25 cellular contexts compared by ENCODE assay signal in genomic region chr6:31918069-31918725, GRCh38. TPM values are rescaled to one million over a fixed set of nuclear protein-coding genes. Genes with fewer than 3 reads are reported as not detected.
DNase-seq lines count a peak whose midpoint lies in the region; ATAC-seq and TF ChIP-seq lines count a peak whose summit lies in the region.
"Had no signal": no experiment of that assay in that cellular context is flagged by ENCODE, and none has a peak within 500 bp of the region (broad histone marks: within the 10 kb centered on the region; RNA-seq: fewer than 3 reads in every experiment).

No MANE protein-coding gene starts in this region.

- DNase-seq in AG10803 (ENCODE audit: low read depth) = peak; percentile 33
- peak; percentile 31 for DNase-seq in HT1080 (ENCODE audit: low read depth)
- peak; percentile 31 for DNase-seq in OCI-M1 (lab: John Stamatoyannopoulos, UW)
- DNase-seq in fibroblast of pulmonary artery (ENCODE audit: low read depth) = peak; percentile 18
- no peak for DNase-seq in activated T-cell treated with anti-CD3 and anti-CD28 coated beads, Interleukin-2, amount 50 U/mL, for 24 hours
- no peak for DNase-seq in T-helper 1 cell
- no peak for DNase-seq in SK-N-DZ (ENCODE audit: low spot score)
- DNase-seq: 8988T, AML-193, C1 segment of cervical spinal cord, DMS79 treated with DMSO at 0.1 percent for 48 hours, GOT3, Kasumi-1, MG63, NCI-H1694 treated with DMSO at 0.1 percent for 48 hours, NCI-H2081 treated with DMSO at 0.1 percent for 48 hours, NCI-H2171 treated with DMSO at 0.1 percent for 48 hours, NCI-H524 treated with DMSO at 0.1 percent for 48 hours, NCI-H82 had no signal

- H3K36me3 Mint-ChIP-seq in activated T-cell treated with anti-CD3 and anti-CD28 coated beads, Interleukin-2, amount 50 U/mL, for 24 hours (ENCODE audit: low read depth) = no peaks in the 10 kb centered on the region

- peaks cover 12% of the 10 kb centered on the region for H3K27me3 Mint-ChIP-seq in activated T-cell treated with anti-CD3 and anti-CD28 coated beads, Interleukin-2, amount 50 U/mL, for 24 hours

- no peaks in the 10 kb centered on the region for H3K4me1 Mint-ChIP-seq in activated T-cell treated with anti-CD3 and anti-CD28 coated beads, Interleukin-2, amount 50 U/mL, for 24 hours (ENCODE audit: low read depth)

- no peaks in the 10 kb centered on the region for H3K9me3 Mint-ChIP-seq in activated T-cell treated with anti-CD3 and anti-CD28 coated beads, Interleukin-2, amount 50 U/mL, for 24 hours
- H3K9me3 Mint-ChIP-seq: T-helper 1 cell treated with Interleukin-12 subunit alpha and Interleukin-12 subunit beta and Interleukin-4 antibody, amounts not matched to agents 30 μg/mL and 1 μg/mL, for 36 hours had no signal

- no peak for ATAC-seq in GM21526 (IDR thresholded peaks at IDR 0.05; ENCODE audit: low FRiP score, unreplicated experiment)
- ATAC-seq: GM12878, HCT116 had no signal

- H3K4me3 ChIP-seq in AG10803 (ENCODE audit: low read length) = no peak overlapping the region
- H3K4me3 ChIP-seq in fibroblast of pulmonary artery (replicated peaks; ENCODE audit: low read depth, low read length) = no peak overlapping the region
- H3K4me3 ChIP-seq: GM12878, MG63, SJSA1 had no signal

- H3K4me3 Mint-ChIP-seq in activated T-cell treated with anti-CD3 and anti-CD28 coated beads, Interleukin-2, amount 50 U/mL, for 24 hours = no peak overlapping the region
- H3K4me3 Mint-ChIP-seq: T-helper 1 cell treated with Interleukin-12 subunit alpha and Interleukin-12 subunit beta and Interleukin-4 antibody, amounts not matched to agents 30 μg/mL and 1 μg/mL, for 36 hours had no signal

- no peak overlapping the region for H3K27ac Mint-ChIP-seq in activated T-cell treated with anti-CD3 and anti-CD28 coated beads, Interleukin-2, amount 50 U/mL, for 24 hours
- H3K27ac Mint-ChIP-seq: T-helper 1 cell treated with Interleukin-12 subunit alpha and Interleukin-12 subunit beta and Interleukin-4 antibody, amounts not matched to agents 30 μg/mL and 1 μg/mL, for 36 hours had no signal

- TF ChIP-seq CTCF in AG10803 (conservative IDR thresholded peaks at IDR 0.05; ENCODE audit: low read length) (no peak), fibroblast of pulmonary artery (IDR thresholded peaks at IDR 0.05; ENCODE audit: low read length, missing control alignments) (no peak)

RNA-seq across cellular contexts. Expression of gene C2, which starts 9.3 kb away (rescaled TPM):
- 0.13 TPM in 1 of 2 replicates, not detected in the other for total RNA-seq in HT1080 (2014; rRNA removed; shearing (Covaris generic))
- 0.25 TPM in 1 of 2 replicates, not detected in the other for polyA plus RNA-seq in HT1080 (2015; cell fraction: cytosol; rRNA removed)
- polyA plus RNA-seq in HT1080 (2015; cell fraction: nucleus; rRNA removed) = 0.41 and 0.56 TPM in 2 replicates
- 2.2 TPM in 1 of 2 replicates, not detected in the other for polyA plus RNA-seq in SK-N-DZ (2014; cell fraction: cytosol; rRNA removed)
- polyA plus RNA-seq in SK-N-DZ (2014; cell fraction: nucleus; rRNA removed) = 0.19 TPM in 1 of 2 replicates, not detected in the other

RNA-seq across cellular contexts. Expression of gene ZBTB12, which starts 16.3 kb away (rescaled TPM):
- 10.8 and 15.1 TPM in 2 replicates for total RNA-seq in HT1080 (2014; rRNA removed; shearing (Covaris generic))
- polyA plus RNA-seq in HT1080 (2015; cell fraction: cytosol; rRNA removed) = 13.1 and 13.2 TPM in 2 replicates
- polyA plus RNA-seq in HT1080 (2015; cell fraction: nucleus; rRNA removed) = 10.5 and 12.9 TPM in 2 replicates
- polyA plus RNA-seq in SK-N-DZ (2014; cell fraction: cytosol; rRNA removed) = 8.0 and 8.6 TPM in 2 replicates
- polyA plus RNA-seq in SK-N-DZ (2014; cell fraction: nucleus; rRNA removed) = 3.9 and 5.5 TPM in 2 replicates

RNA-seq across cellular contexts. Expression of gene EHMT2, which starts 20.7 kb away (rescaled TPM):
- total RNA-seq in HT1080 (2014; rRNA removed; shearing (Covaris generic)) = 56.7 and 57.5 TPM in 2 replicates
- 32.2 and 34.3 TPM in 2 replicates for polyA plus RNA-seq in HT1080 (2015; cell fraction: cytosol; rRNA removed)
- 72.8 and 79.2 TPM in 2 replicates for polyA plus RNA-seq in HT1080 (2015; cell fraction: nucleus; rRNA removed)
- polyA plus RNA-seq in SK-N-DZ (2014; cell fraction: cytosol; rRNA removed) = 108 and 112 TPM in 2 replicates
- polyA plus RNA-seq in SK-N-DZ (2014; cell fraction: nucleus; rRNA removed) = 131 and 134 TPM in 2 replicates

RNA-seq across cellular contexts. Expression of gene CFB, which starts 27.7 kb away (rescaled TPM):
- not detected in 2 replicates for total RNA-seq in HT1080 (2014; rRNA removed; shearing (Covaris generic))
- polyA plus RNA-seq in HT1080 (2015; cell fraction: cytosol; rRNA removed) = 0.41 and 0.73 TPM in 2 replicates
- polyA plus RNA-seq in HT1080 (2015; cell fraction: nucleus; rRNA removed) = 0.96 and 3.3 TPM in 2 replicates
- polyA plus RNA-seq in SK-N-DZ (2014; cell fraction: cytosol; rRNA removed) = not detected in 2 replicates
- polyA plus RNA-seq in SK-N-DZ (2014; cell fraction: nucleus; rRNA removed) = 0.42 TPM in 1 of 2 replicates, not detected in the other

RNA-seq across cellular contexts. Expression of gene SLC44A4, which starts 39.4 kb away (rescaled TPM):
- total RNA-seq in HT1080 (2014; rRNA removed; shearing (Covaris generic)) = 0.45 TPM in 1 of 2 replicates, not detected in the other
- 0.06 TPM in 2 replicates for polyA plus RNA-seq in HT1080 (2015; cell fraction: cytosol; rRNA removed)
- polyA plus RNA-seq in HT1080 (2015; cell fraction: nucleus; rRNA removed) = 0.07 TPM in 1 of 2 replicates, not detected in the other
- polyA plus RNA-seq in SK-N-DZ (2014; cell fraction: cytosol; rRNA removed) = 0.07 and 0.14 TPM in 2 replicates
- polyA plus RNA-seq in SK-N-DZ (2014; cell fraction: nucleus; rRNA removed) = not detected in 2 replicates
- total RNA-seq: OCI-LY7, SJSA1 had no signal

Comparison
In these comparisons a context has a peak if more than half of its experiments do, and no peak if none do; other contexts are left out.
1. DNase-seq: peak in AG10803 (single experiment), HT1080 (single experiment), OCI-M1 (single experiment) and fibroblast of pulmonary artery (single experiment); none in activated T-cell treated with anti-CD3 and anti-CD28 coated beads, Interleukin-2, amount 50 U/mL, for 24 hours (single experiment), T-helper 1 cell (0 of 5) and SK-N-DZ (single experiment).